In genomic region chr3:135658451-135658850, GRCh38 we compare ENCODE assay signal across 8 cellular contexts.
DNase-seq lines count a peak whose midpoint lies in the region; ATAC-seq, FAIRE-seq and TF ChIP-seq lines count a peak whose summit lies in the region.
"Not testable (repeated sequence)": the region's sequence is repeated elsewhere in the genome, so short reads cannot be mapped to it uniquely, and the experiment has no call there.

No MANE protein-coding gene starts in this region.

- TF ChIP-seq RAD21 in K562 (CRISPR knock-in tag; conservative IDR thresholded peaks at IDR 0.05 in 1 of 2, IDR thresholded peaks at IDR 0.05 in 1 of 2): not testable (repeated sequence)

- H3K4me3 ChIP-seq in HUES64 (ENCODE audit: low read length) (peak overlapping the region; percentile 46), iPS-18c (ENCODE audit: insufficient read depth, low read depth, low read length) (peak overlapping the region; percentile 34; the same call in 1 of the 2 replicates)
- not testable (repeated sequence) for H3K4me3 ChIP-seq in K562

- H3K27me3 ChIP-seq in HUES64 (ENCODE audit: insufficient read depth, low read length); K562 (ENCODE audit: control insufficient read depth in 2 of 2, insufficient read depth in 2 of 2, low read length in 2 of 2): not testable (repeated sequence)

- FAIRE-seq in K562 (lab: Jason Lieb, UNC): not testable (repeated sequence)

- in situ Hi-C loops in K562 (cut with MboI): not testable (repeated sequence)

- H3K27me3 Mint-ChIP-seq in glutamatergic neuron (ENCODE audit: unreplicated experiment); nephron progenitor cell (ENCODE audit: low read depth, poor library complexity); progenitor cell of endocrine pancreas: not testable (repeated sequence)

- not testable (repeated sequence) for H3K9me1 ChIP-seq in K562 (ENCODE audit: control insufficient read depth, insufficient read depth, low read length)

- H2AFZ ChIP-seq in K562 (ENCODE audit: low read depth, low read length): 0 out of 2 replicates have a peak overlapping the region, but pooled peaks have one; percentile 24

- not testable (repeated sequence) for ATAC-seq in K562

- H3K4me2 ChIP-seq in K562 (ENCODE audit: insufficient read depth, low read length): not testable (repeated sequence)

- H3K9me3 Mint-ChIP-seq in glutamatergic neuron (ENCODE audit: unreplicated experiment): not testable (repeated sequence)
- H3K9me3 Mint-ChIP-seq in nephron progenitor cell (peaks cover 41% of the 10 kb centered on the region), progenitor cell of endocrine pancreas (ENCODE audit: low read depth) (peaks cover 18% of the 10 kb centered on the region)

- not testable (repeated sequence) for TF ChIP-seq POLR2A in K562 (conservative IDR thresholded peaks at IDR 0.05)

- not testable (repeated sequence) for H3K79me2 ChIP-seq in K562 (ENCODE audit: control insufficient read depth, insufficient read depth, low read length)

- BruUV-seq in K562 (replicated peaks; lab: Mats Ljungman, UMichigan): not testable (repeated sequence)

- intact Hi-C loops in K562 (cut with micrococcal nuclease): not testable (repeated sequence)

- TF ChIP-seq EP300 in K562 (IDR thresholded peaks at IDR 0.05; ENCODE audit: low read length): not testable (repeated sequence)

- H3K9me3 ChIP-seq in ES-I3 (ENCODE audit: control insufficient read depth, insufficient read depth, low read length); HUES64 (ENCODE audit: insufficient read depth, low read depth, low read length); K562 (replicated peaks; ENCODE audit: control insufficient read depth, insufficient read depth, low read depth, low read length); iPS-18c (ENCODE audit: control insufficient read depth, insufficient read depth, low read length): not testable (repeated sequence)

- 32% methylated on average over 5 of the region's 14 CpGs for WGBS in HUES64
- 4% methylated on average over 6 of the region's 14 CpGs for WGBS in K562 (ENCODE audit: insufficient coverage, low coverage, missing lambda C conversion rate)

- H3K27ac Mint-ChIP-seq in glutamatergic neuron (ENCODE audit: unreplicated experiment) (peak overlapping the region; percentile 83), progenitor cell of endocrine pancreas (peak overlapping the region; percentile 85)
- not testable (repeated sequence) for H3K27ac Mint-ChIP-seq in nephron progenitor cell

- not testable (repeated sequence) for H3K27ac ChIP-seq in HUES64 (ENCODE audit: low read depth, low read length); K562 (ENCODE audit: extremely low read depth, low read depth, low read length)

- H3K4me1 Mint-ChIP-seq in glutamatergic neuron (ENCODE audit: low read depth, unreplicated experiment); progenitor cell of endocrine pancreas (ENCODE audit: low read depth): not testable (repeated sequence)
- H3K4me1 Mint-ChIP-seq in nephron progenitor cell: peaks cover 12% of the 10 kb centered on the region

- CTCF ChIA-PET in K562 (lab: Yijun Ruan, JAX; ENCODE audit: low intra/inter-chr PET ratio): not testable (repeated sequence)

- not testable (repeated sequence) for TF ChIP-seq CTCF in K562 (IDR thresholded peaks at IDR 0.05 in 2 of 3, conservative IDR thresholded peaks at IDR 0.05 in 1 of 3; ENCODE audit: insufficient read depth in 2 of 3, low read depth in 1 of 3, low read length in 3 of 3); glutamatergic neuron (IDR thresholded peaks at IDR 0.05; ENCODE audit: partially characterized antibody, unreplicated experiment); nephron progenitor cell (IDR thresholded peaks at IDR 0.05); progenitor cell of endocrine pancreas (IDR thresholded peaks at IDR 0.05; ENCODE audit: unreplicated experiment)

- not testable (repeated sequence) for H3K36me3 ChIP-seq in ES-I3 (ENCODE audit: insufficient read depth, low read length); HUES64 (ENCODE audit: insufficient read depth, low read length); K562 (ENCODE audit: control insufficient read depth, insufficient read depth, low read length)

- H3K4me1 ChIP-seq in ES-I3 (ENCODE audit: insufficient read depth, low read length); HUES64 (ENCODE audit: insufficient read depth, low read length); K562 (replicated peaks in 1 of 2; ENCODE audit: control insufficient read depth in 2 of 2, insufficient read depth in 2 of 2, low read length in 2 of 2): not testable (repeated sequence)

- not testable (repeated sequence) for H4K20me1 ChIP-seq in K562 (replicated peaks; ENCODE audit: control insufficient read depth, insufficient read depth, low read length)

- peak; percentile 29 for DNase-seq in NCI-H748 treated with DMSO at 0.1 percent for 48 hours (lab: John Stamatoyannopoulos, UW)
- DNase-seq in K562 (ENCODE audit: extremely low read depth in 1 of 4, low spot score in 3 of 4); glutamatergic neuron; nephron progenitor cell; progenitor cell of endocrine pancreas (ENCODE audit: low spot score, unreplicated experiment): not testable (repeated sequence)

- H3K9ac ChIP-seq in ES-I3 (ENCODE audit: low read depth, low read length): peak overlapping the region; percentile 58; the same call in 1 of the 2 replicates
- H3K9ac ChIP-seq in HUES64 (ENCODE audit: low read depth, low read length): peak overlapping the region; percentile 69; the same call in 1 of the 2 replicates
- not testable (repeated sequence) for H3K9ac ChIP-seq in K562 (ENCODE audit: insufficient read depth in 1 of 2, low read depth in 2 of 2, low read length in 2 of 2)

- H3K4me3 Mint-ChIP-seq in glutamatergic neuron (ENCODE audit: unreplicated experiment) (peak overlapping the region; percentile 37), nephron progenitor cell (peak overlapping the region; percentile 73), progenitor cell of endocrine pancreas (ENCODE audit: low read depth) (peak overlapping the region; percentile 75)

- POLR2A ChIA-PET in K562 (lab: Yijun Ruan, JAX): not testable (repeated sequence)

- H3K36me3 Mint-ChIP-seq in glutamatergic neuron (ENCODE audit: unreplicated experiment); progenitor cell of endocrine pancreas (ENCODE audit: insufficient read depth): not testable (repeated sequence)
- peaks cover 37% of the 10 kb centered on the region for H3K36me3 Mint-ChIP-seq in nephron progenitor cell (ENCODE audit: low read depth)
